ENCODE assay signal across 25 cellular contexts in genomic region chr18:26711806-26712205, GRCh38.
A peak's percentile ranks its signal among the peaks of the same experiment; 100 is the strongest.
DNase-seq lines count a peak whose midpoint lies in the region; ATAC-seq and TF ChIP-seq lines count a peak whose summit lies in the region.
"Had no signal": no experiment of that assay in that cellular context is flagged by ENCODE, and none has a peak within 500 bp of the region (broad histone marks: within the 10 kb centered on the region; RNA-seq: fewer than 3 reads in every experiment).

No MANE protein-coding gene starts in this region.

- no peaks in the 10 kb centered on the region for H3K36me3 ChIP-seq in Loucy (ENCODE audit: insufficient read depth, low read length)
- H3K36me3 ChIP-seq: BE2C had no signal

- H3K27me3 ChIP-seq in Loucy (ENCODE audit: insufficient read depth, low read length, poor library complexity, severe bottlenecking): no peaks in the 10 kb centered on the region
- H3K27me3 ChIP-seq: BE2C had no signal

- peak overlapping the region; percentile 41 to 73 (median 63) for H3K27ac Mint-ChIP-seq in CD14-positive monocyte
- H3K27ac Mint-ChIP-seq in activated CD8-positive, alpha-beta memory T cell treated with anti-CD3 and anti-CD28 coated beads, Interleukin-2, amount 10 ng/mL, durations not matched to agents 7 days and 5 days: no peak overlapping the region
- H3K27ac Mint-ChIP-seq: CD8-positive, alpha-beta T cell had no signal

- H4K20me1 ChIP-seq in Loucy (ENCODE audit: insufficient read depth, low read length, poor library complexity, severe bottlenecking): no peaks in the 10 kb centered on the region

- intact Hi-C loops in CD14-positive monocyte (cut with micrococcal nuclease): no loop called here
- intact Hi-C loops in posterior cingulate gyrus (cut with DNase I): no loop called here

- H3K79me2 ChIP-seq in Loucy (ENCODE audit: insufficient read depth, low read length): no peaks in the 10 kb centered on the region

- H3F3A ChIP-seq in Loucy (ENCODE audit: low read depth): peaks cover 14% of the 10 kb centered on the region; the same call in 1 of the 2 replicates

- peaks cover 0 to 2% (median 0%) of the 10 kb centered on the region in 3 donors for H3K27me3 Mint-ChIP-seq in CD14-positive monocyte (ENCODE audit: low read depth in 3 of 3)
- H3K27me3 Mint-ChIP-seq in activated CD8-positive, alpha-beta memory T cell treated with anti-CD3 and anti-CD28 coated beads, Interleukin-2, amount 10 ng/mL, durations not matched to agents 7 days and 5 days: peaks cover 21% of the 10 kb centered on the region

- no peaks in the 10 kb centered on the region for H3K36me3 Mint-ChIP-seq in CD14-positive monocyte
- H3K36me3 Mint-ChIP-seq in activated CD8-positive, alpha-beta memory T cell treated with anti-CD3 and anti-CD28 coated beads, Interleukin-2, amount 10 ng/mL, durations not matched to agents 7 days and 5 days: peaks cover 2% of the 10 kb centered on the region
- H3K36me3 Mint-ChIP-seq: CD8-positive, alpha-beta T cell had no signal

- ATAC-seq in activated CD8-positive, alpha-beta memory T cell treated with anti-CD3 and anti-CD28 coated beads, Interleukin-2, amount 10 ng/mL, durations not matched to agents 7 days and 5 days: no peak
- ATAC-seq: A549; CD8-positive, alpha-beta T cell had no signal

- no peaks in the 10 kb centered on the region for H3K9me3 Mint-ChIP-seq in CD14-positive monocyte
- no peaks in the 10 kb centered on the region for H3K9me3 Mint-ChIP-seq in activated CD8-positive, alpha-beta memory T cell treated with anti-CD3 and anti-CD28 coated beads, Interleukin-2, amount 10 ng/mL, durations not matched to agents 7 days and 5 days (ENCODE audit: low read depth)
- H3K9me3 Mint-ChIP-seq: CD8-positive, alpha-beta T cell had no signal

- no peak overlapping the region for H3K4me3 Mint-ChIP-seq in CD14-positive monocyte
- no peak overlapping the region for H3K4me3 Mint-ChIP-seq in activated CD8-positive, alpha-beta memory T cell treated with anti-CD3 and anti-CD28 coated beads, Interleukin-2, amount 10 ng/mL, durations not matched to agents 7 days and 5 days
- H3K4me3 Mint-ChIP-seq: CD8-positive, alpha-beta T cell had no signal

- peak overlapping the region; percentile 5 for H3K4me2 ChIP-seq in Loucy (ENCODE audit: low read depth, low read length, poor library complexity, severe bottlenecking)
- H3K4me2 ChIP-seq: A549, PC-9 had no signal

- no peaks in the 10 kb centered on the region for H3K9me3 ChIP-seq in Loucy (ENCODE audit: insufficient read depth, low read depth, low read length)
- H3K9me3 ChIP-seq: A549, BE2C had no signal

- CTCF ChIA-PET in activated CD8-positive, alpha-beta memory T cell treated with anti-CD3 and anti-CD28 coated beads, Interleukin-2, amount 10 ng/mL, durations not matched to agents 7 days and 5 days (lab: Charles Lee): no interaction called here

- H2AFZ ChIP-seq in Loucy (ENCODE audit: low read length): no peak overlapping the region
- H2AFZ ChIP-seq: PC-9 had no signal

- TF ChIP-seq CTCF in CD14-positive monocyte (IDR thresholded peaks at IDR 0.05) (no peak), Loucy (conservative IDR thresholded peaks at IDR 0.05; ENCODE audit: low read length) (no peak)

- H3K4me1 Mint-ChIP-seq in CD14-positive monocyte: peaks cover 76% of the 10 kb centered on the region
- peaks cover 25% of the 10 kb centered on the region for H3K4me1 Mint-ChIP-seq in activated CD8-positive, alpha-beta memory T cell treated with anti-CD3 and anti-CD28 coated beads, Interleukin-2, amount 10 ng/mL, durations not matched to agents 7 days and 5 days

- peak overlapping the region; percentile 72 for H3K9ac ChIP-seq in Loucy (ENCODE audit: low read depth, low read length, poor library complexity, severe bottlenecking)

- H3K4me1 ChIP-seq in Loucy (ENCODE audit: insufficient read depth, low read length, poor library complexity, severe bottlenecking): peaks cover 86% of the 10 kb centered on the region
- H3K4me1 ChIP-seq: A549, BE2C had no signal

- peak; percentile 28 to 45 for DNase-seq in AML-193 (lab: John Stamatoyannopoulos, UW)
- DNase-seq in CD14-positive monocyte (ENCODE audit: low spot score): no peak
- peak; percentile 51 for DNase-seq in OCI-M1 (lab: John Stamatoyannopoulos, UW)
- no peak for DNase-seq in GM19240 (ENCODE audit: insufficient read length, low spot score)
- no peak for DNase-seq in activated CD8-positive, alpha-beta memory T cell treated with anti-CD3 and anti-CD28 coated beads, Interleukin-2, amount 10 ng/mL, durations not matched to agents 7 days and 5 days
- DNase-seq in posterior cingulate gyrus: no peak
- DNase-seq in amygdala (lab: John Stamatoyannopoulos, UW): no peak
- DNase-seq: BE2C; CD8-positive, alpha-beta T cell; EL; GF-D8; H7; KBM-7; NCI-H1092 treated with DMSO at 0.1 percent for 48 hours; NCI-H1436 treated with DMSO at 0.1 percent for 48 hours; NCI-H2029; NCI-H345; NCI-H524; NCI-H774; NK-92 treated with Interleukin-12 subunit alpha and Interleukin-12 subunit beta, amount 100 ng/mL, for 24 hours; PC-9; SHP77 treated with DMSO at 0.1 percent for 48 hours had no signal

- H3K9me2 ChIP-seq in Loucy (replicated peaks; ENCODE audit: low read depth, low read length): no peaks in the 10 kb centered on the region

- no peak overlapping the region for H3K4me3 ChIP-seq in Loucy (ENCODE audit: low read length, poor library complexity, severe bottlenecking)
- H3K4me3 ChIP-seq: A549, PC-9, SK-N-MC had no signal

Comparison
In these comparisons a context has a peak if more than half of its experiments do, and no peak if none do; other contexts are left out.
1. DNase-seq: peak in AML-193 (2 of 2) and OCI-M1 (single experiment); none in CD14-positive monocyte (single experiment), GM19240 (single experiment), activated CD8-positive, alpha-beta memory T cell treated with anti-CD3 and anti-CD28 coated beads, Interleukin-2, amount 10 ng/mL, durations not matched to agents 7 days and 5 days (single experiment), posterior cingulate gyrus (0 of 10) and amygdala (0 of 56).